12 cellular contexts compared by ENCODE assay signal in the genomic region with DNA sequence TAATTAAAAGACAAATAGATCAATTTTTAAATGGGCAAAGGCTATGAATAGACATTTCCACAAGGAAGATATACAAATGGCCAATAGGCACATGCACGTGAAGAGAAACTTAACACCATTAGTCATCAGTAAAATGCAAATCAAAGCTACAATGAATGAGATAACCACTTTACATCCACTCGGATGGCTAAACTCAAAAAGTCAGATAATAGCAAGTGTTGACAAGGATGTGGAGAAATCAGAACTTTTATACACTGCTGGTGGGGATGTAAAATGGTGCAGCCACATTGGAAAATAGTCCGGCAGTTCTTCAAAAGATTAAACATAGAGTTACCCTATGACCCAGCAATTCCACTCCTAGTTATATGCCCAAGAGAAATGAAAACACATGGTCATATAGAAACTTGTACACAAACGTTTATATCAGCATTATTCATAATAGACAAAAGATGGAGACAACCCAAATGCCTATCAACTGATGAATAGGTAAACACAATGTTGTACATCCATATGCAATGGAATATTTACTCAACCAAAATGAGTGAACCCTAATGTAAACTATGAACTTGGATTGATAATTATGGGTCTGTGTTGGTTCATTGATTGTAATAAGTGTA.
"Had no signal": no experiment of that assay in that cellular context is flagged by ENCODE, and none has a peak within 500 bp of the region (broad histone marks: within the 10 kb centered on the region; RNA-seq: fewer than 3 reads in every experiment).

No MANE protein-coding gene starts in this region.

- H3K4me3 Mint-ChIP-seq: naive thymus-derived CD8-positive, alpha-beta T cell; neural crest cell; stimulated activated naive B cell treated with anti-CD40 and anti-IgM and Interleukin-4, amounts not matched to agents 10 μg/mL and 1 μg/mL and 100 μg/mL, for 72 hours had no signal

- H3K27ac Mint-ChIP-seq: naive thymus-derived CD8-positive, alpha-beta T cell; stimulated activated naive B cell treated with anti-CD40 and anti-IgM and Interleukin-4, amounts not matched to agents 10 μg/mL and 1 μg/mL and 100 μg/mL, for 72 hours had no signal

- ATAC-seq: gastrocnemius medialis; heart right ventricle; naive thymus-derived CD8-positive, alpha-beta T cell; stimulated activated naive B cell treated with anti-CD40 and anti-IgM and Interleukin-4, amounts not matched to agents 10 μg/mL and 1 μg/mL and 100 μg/mL, for 72 hours had no signal

- DNase-seq: effector memory CD4-positive, alpha-beta T cell; gastrocnemius medialis; heart right ventricle; hypothalamus; kidney glomerular epithelial cell; mammary epithelial cell; naive thymus-derived CD8-positive, alpha-beta T cell; stimulated activated CD4-positive, alpha-beta T cell treated with anti-CD3 and anti-CD28 coated beads, Interleukin-2, amount 100 ng/mL, for 24 hours; stimulated activated CD4-positive, alpha-beta T cell treated with anti-CD3 and anti-CD28 coated beads, Interleukin-4, amount 100 ng/mL, for 4 hours; stimulated activated naive B cell treated with anti-CD40 and anti-IgM and Interleukin-4, amounts not matched to agents 10 μg/mL and 1 μg/mL and 100 μg/mL, for 72 hours; trophoblast cell had no signal
